ENCODE assay signal across 1 cellular context in the genomic region with DNA sequence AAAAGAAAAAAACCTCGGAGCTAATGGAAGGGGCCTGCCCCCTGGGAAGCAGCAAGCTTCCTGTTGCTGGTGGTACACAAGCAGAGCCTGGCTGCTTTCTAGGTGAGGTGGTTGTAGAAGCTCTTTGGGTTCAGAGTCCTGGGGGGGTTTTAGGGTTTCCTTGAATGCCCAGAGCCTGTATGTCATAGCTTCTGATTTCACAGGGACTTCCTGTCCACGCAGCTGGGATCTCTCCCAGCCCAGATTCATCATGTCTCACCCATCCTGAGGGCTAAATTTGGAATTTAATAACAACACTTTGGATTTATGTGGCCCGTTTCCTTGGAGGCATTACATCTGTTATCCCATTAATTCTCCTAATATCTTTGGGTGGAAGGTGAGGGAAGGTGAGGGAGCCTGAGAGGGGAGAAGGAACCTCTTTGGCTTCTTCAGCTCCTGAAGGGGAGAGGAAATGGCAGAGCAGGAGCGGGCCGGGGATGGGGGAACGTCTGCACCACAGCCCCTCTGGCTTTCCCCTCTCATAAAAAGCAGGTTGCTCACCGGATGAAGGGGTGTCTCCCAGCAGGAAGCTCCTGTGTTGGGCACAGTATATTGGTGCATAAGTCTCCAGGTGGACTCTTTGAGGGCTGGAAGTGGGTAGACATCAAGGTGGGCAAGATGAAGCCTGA.
TF ChIP-seq lines count a peak whose summit lies in the region.

No MANE protein-coding gene starts in this region.

TF ChIP-seq in H1, 55 proteins besides CTCF, POLR2A, EP300 and RAD21 (continued from another document):
- TF ChIP-seq CHD7 (IDR thresholded peaks at IDR 0.05; ENCODE audit: insufficient replicate concordance, low read length) (no peak), CTBP2 (IDR thresholded peaks at IDR 0.05; ENCODE audit: borderline replicate concordance, insufficient read depth, insufficient read length, low read length) (no peak), HDAC2 (IDR thresholded peaks at IDR 0.05; ENCODE audit: borderline replicate concordance in 1 of 2, low read depth in 2 of 2, low read length in 2 of 2) (no peak), SIX5 (IDR thresholded peaks at IDR 0.05; ENCODE audit: low read depth, low read length) (no peak), USF2 (IDR thresholded peaks at IDR 0.05; ENCODE audit: low read length) (no peak), NRF1 (IDR thresholded peaks at IDR 0.05; ENCODE audit: low read depth, low read length) (no peak), RXRA (IDR thresholded peaks at IDR 0.05; ENCODE audit: insufficient read depth, low read depth, low read length) (no peak), SIRT6 (IDR thresholded peaks at IDR 0.05; ENCODE audit: low read length) (no peak), CBX8 (IDR thresholded peaks at IDR 0.05; ENCODE audit: borderline replicate concordance, low read depth, low read length) (no peak), SP4 (IDR thresholded peaks at IDR 0.05; ENCODE audit: low read length) (no peak), KDM1A (IDR thresholded peaks at IDR 0.05; ENCODE audit: borderline replicate concordance, low read length) (no peak), SIN3A (conservative IDR thresholded peaks at IDR 0.05 in 1 of 2, IDR thresholded peaks at IDR 0.05 in 1 of 2; ENCODE audit: low read depth in 1 of 2, low read length in 2 of 2) (no peak)
- TF ChIP-seq, protein P1, sequence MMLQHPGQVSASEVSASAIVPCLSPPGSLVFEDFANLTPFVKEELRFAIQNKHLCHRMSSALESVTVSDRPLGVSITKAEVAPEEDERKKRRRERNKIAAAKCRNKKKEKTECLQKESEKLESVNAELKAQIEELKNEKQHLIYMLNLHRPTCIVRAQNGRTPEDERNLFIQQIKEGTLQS (IDR thresholded peaks at IDR 0.05; ENCODE audit: insufficient read depth, low read depth, low read length): no peak
- TF ChIP-seq, protein P2, sequence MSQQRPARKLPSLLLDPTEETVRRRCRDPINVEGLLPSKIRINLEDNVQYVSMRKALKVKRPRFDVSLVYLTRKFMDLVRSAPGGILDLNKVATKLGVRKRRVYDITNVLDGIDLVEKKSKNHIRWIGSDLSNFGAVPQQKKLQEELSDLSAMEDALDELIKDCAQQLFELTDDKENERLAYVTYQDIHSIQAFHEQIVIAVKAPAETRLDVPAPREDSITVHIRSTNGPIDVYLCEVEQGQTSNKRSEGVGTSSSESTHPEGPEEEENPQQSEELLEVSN (IDR thresholded peaks at IDR 0.05): no peak
- TF ChIP-seq, protein P3, sequence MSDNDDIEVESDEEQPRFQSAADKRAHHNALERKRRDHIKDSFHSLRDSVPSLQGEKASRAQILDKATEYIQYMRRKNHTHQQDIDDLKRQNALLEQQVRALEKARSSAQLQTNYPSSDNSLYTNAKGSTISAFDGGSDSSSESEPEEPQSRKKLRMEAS (IDR thresholded peaks at IDR 0.05): no peak
